Comparison of ENCODE assay signal across 8 cellular contexts in genomic region chr5:1008451-1009358, GRCh38. TPM values are rescaled to one million over a fixed set of nuclear protein-coding genes. Genes with fewer than 3 reads are reported as not detected.
A peak's percentile ranks its signal among the peaks of the same experiment; 100 is the strongest.
DNase-seq lines count a peak whose midpoint lies in the region; ATAC-seq, FAIRE-seq and TF ChIP-seq lines count a peak whose summit lies in the region.

Gene NKD2 (plus strand): TSS chr5:1008802. CDS start chr5:1009058, 256 bp downstream.

- H3K36me3 Mint-ChIP-seq in activated T-helper 17 cell treated with anti-CD3 and anti-CD28 coated beads, Interleukin-2, amount 50 U/mL, for 72 hours (ENCODE audit: low read depth), result no peaks in the 10 kb centered on the region

- H3K4me1 Mint-ChIP-seq in activated T-helper 17 cell treated with anti-CD3 and anti-CD28 coated beads, Interleukin-2, amount 50 U/mL, for 72 hours, result peaks cover 10% of the 10 kb centered on the region

- no peak for TF ChIP-seq EP300 in A549 (IDR thresholded peaks at IDR 0.05)

- WGBS in A549 (ENCODE audit: missing lambda C conversion rate), result 0% methylated on average over 3 of the region's 108 CpGs
- WGBS in heart left ventricle, 4 donors, result 0 to 10% (median 2%) methylated on average over 7 to 108 of the region's 108 CpGs

- H3K4me2 ChIP-seq in A549, result peak within 1 kb of the TSS; percentile 98

- H3K27me3 Mint-ChIP-seq in activated T-helper 17 cell treated with anti-CD3 and anti-CD28 coated beads, Interleukin-2, amount 50 U/mL, for 72 hours, result peaks cover 20% of the 10 kb centered on the region

- peak; percentile 68 for TF ChIP-seq POLR2A in A549 (IDR thresholded peaks at IDR 0.05; ENCODE audit: low read length)
- no peak for TF ChIP-seq POLR2A in GM12892 (IDR thresholded peaks at IDR 0.05; ENCODE audit: low read depth, low read length)
- TF ChIP-seq POLR2A in heart left ventricle (IDR thresholded peaks at IDR 0.05), result no peak

- H3K4me3 ChIP-seq in A549 (peak within 1 kb of the TSS; percentile 64), heart left ventricle (peak within 1 kb of the TSS; percentile 42 to 68 (median 57)), retinal pigment epithelial cell (ENCODE audit: low read length) (no peak within 1 kb of the TSS)

- H3K27ac Mint-ChIP-seq in activated T-helper 17 cell treated with anti-CD3 and anti-CD28 coated beads, Interleukin-2, amount 50 U/mL, for 72 hours, result no peak within 1 kb of the TSS

- H3K27ac ChIP-seq in A549 (peak within 1 kb of the TSS; percentile 70 to 91; a peak in 5 of 6 replicates), heart left ventricle (no peak within 1 kb of the TSS)

- peak; percentile 85 for TF ChIP-seq CTCF in A549 (IDR thresholded peaks at IDR 0.05)
- TF ChIP-seq CTCF in heart left ventricle (IDR thresholded peaks at IDR 0.05), result peak; percentile 20 to 84 (median 62)
- TF ChIP-seq CTCF in retinal pigment epithelial cell (conservative IDR thresholded peaks at IDR 0.05; ENCODE audit: low read depth, low read length), result peak; percentile 46

- H3K4me1 ChIP-seq in A549, result peaks cover 28% of the 10 kb centered on the region
- H3K4me1 ChIP-seq in heart left ventricle, result peaks cover 0 to 50% (median 24%) of the 10 kb centered on the region in 12 donors

- peak within 1 kb of the TSS; percentile 57 for H3K4me3 Mint-ChIP-seq in activated T-helper 17 cell treated with anti-CD3 and anti-CD28 coated beads, Interleukin-2, amount 50 U/mL, for 72 hours

- no peak for TF ChIP-seq RAD21 in A549 (conservative IDR thresholded peaks at IDR 0.05 in 1 of 2, IDR thresholded peaks at IDR 0.05 in 1 of 2)

- H3K27me3 ChIP-seq in heart left ventricle, result peaks cover 6 to 58% (median 11%) of the 10 kb centered on the region in 9 donors

- FAIRE-seq in A549 (lab: Jason Lieb, UNC) (no peak), GM12892 (lab: Jason Lieb, UNC) (no peak)

- H3K36me3 ChIP-seq in heart left ventricle, result no peaks in the 10 kb centered on the region

- POLR2A ChIA-PET in A549 (lab: Yijun Ruan, JAX), result no interaction called here

- H3K9me3 Mint-ChIP-seq in activated T-helper 17 cell treated with anti-CD3 and anti-CD28 coated beads, Interleukin-2, amount 50 U/mL, for 72 hours, result no peaks in the 10 kb centered on the region

- intact Hi-C loops in heart left ventricle (cut with DNase I), result loop anchor here in 6 of 10 donors (5.0 to 10.0 kb wide), 3 partner anchors 84 to 136 kb away; no protein-coding TSS in a partner anchor

- H3K9me3 ChIP-seq in A549 (no peaks in the 10 kb centered on the region), heart left ventricle (no peaks in the 10 kb centered on the region)

- DNase-seq in A549 (ENCODE audit: low read depth in 1 of 2, low spot score in 1 of 2), result peak; percentile 29 to 75
- DNase-seq in GM12892 (ENCODE audit: insufficient read length), result peak; percentile 83
- peak; percentile 44 for DNase-seq in NCI-H2171 treated with DMSO at 0.1 percent for 48 hours (lab: John Stamatoyannopoulos, UW)
- peak; percentile 15 to 75 (median 38) for DNase-seq in heart left ventricle
- no peak for DNase-seq in retinal pigment epithelial cell (ENCODE audit: low read depth)
- no peak for DNase-seq in HPDE6-E6E7 (ENCODE audit: extremely low spot score)

- ATAC-seq in A549, result peak; percentile 47 to 63
- ATAC-seq in activated T-helper 17 cell treated with anti-CD3 and anti-CD28 coated beads, Interleukin-2, amount 50 U/mL, for 72 hours (replicated peaks), result peak; percentile 31
- peak in 1 of 4 donors; percentile 43 for ATAC-seq in heart left ventricle
- no peak for ATAC-seq in GM21786 (IDR thresholded peaks at IDR 0.05; ENCODE audit: unreplicated experiment)

- CTCF ChIA-PET in A549 (lab: Yijun Ruan, JAX), result interaction anchor here (0.8 to 7.7 kb wide), 23 partner anchors 8 to 166 kb away, joined by 3 to 82 read pairs (median 5); no protein-coding TSS in a partner anchor

TF ChIP-seq in A549, 52 proteins besides CTCF, POLR2A, EP300 and RAD21:
- TF ChIP-seq, protein P1, sequence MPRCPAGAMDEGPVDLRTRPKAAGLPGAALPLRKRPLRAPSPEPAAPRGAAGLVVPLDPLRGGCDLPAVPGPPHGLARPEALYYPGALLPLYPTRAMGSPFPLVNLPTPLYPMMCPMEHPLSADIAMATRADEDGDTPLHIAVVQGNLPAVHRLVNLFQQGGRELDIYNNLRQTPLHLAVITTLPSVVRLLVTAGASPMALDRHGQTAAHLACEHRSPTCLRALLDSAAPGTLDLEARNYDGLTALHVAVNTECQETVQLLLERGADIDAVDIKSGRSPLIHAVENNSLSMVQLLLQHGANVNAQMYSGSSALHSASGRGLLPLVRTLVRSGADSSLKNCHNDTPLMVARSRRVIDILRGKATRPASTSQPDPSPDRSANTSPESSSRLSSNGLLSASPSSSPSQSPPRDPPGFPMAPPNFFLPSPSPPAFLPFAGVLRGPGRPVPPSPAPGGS (IDR thresholded peaks at IDR 0.05), result 0 out of 3 replicates have a peak, but pooled peaks have one; percentile 8
- TF ChIP-seq FOSB (CRISPR knock-in tag; IDR thresholded peaks at IDR 0.05) (no peak), NPAS2 (CRISPR knock-in tag; IDR thresholded peaks at IDR 0.05; ENCODE audit: borderline replicate concordance) (no peak), MAX (IDR thresholded peaks at IDR 0.05) (peak; percentile 42), PHF8 (IDR thresholded peaks at IDR 0.05; ENCODE audit: borderline replicate concordance, low read depth) (peak; percentile 41; the same call in 1 of the 2 replicates), SMC3 (IDR thresholded peaks at IDR 0.05) (peak; percentile 30; the same call in 1 of the 3 replicates), KDM1A (IDR thresholded peaks at IDR 0.05; ENCODE audit: low read depth) (no peak), E2F6 (IDR thresholded peaks at IDR 0.05; ENCODE audit: borderline replicate concordance, low read depth) (0 out of 2 replicates have a peak, but pooled peaks have one; percentile 33), RNF2 (IDR thresholded peaks at IDR 0.05; ENCODE audit: borderline replicate concordance, low read depth) (no peak)

RNA-seq across cellular contexts. Expression of gene NKD2, which starts in this region (rescaled TPM):
- polyA plus RNA-seq in A549 (2011; rRNA removed) (1.2 and 1.8 TPM in 2 replicates), A549 (2017; fragmentation: RNase III; extraction: RNeasy Plus Mini Kit Qiagen cat#74134 plus additional on column Dnase treatment) (4.2 to 5.3 TPM (median 4.4 TPM) in 3 replicates), heart left ventricle (1 to 10 TPM; 2.6 to 6.6 TPM)
- polyA plus RNA-seq in A549 (2012; cell fraction: cytosol; rRNA removed), result 4.3 and 5.6 TPM in 2 replicates
- polyA plus RNA-seq in A549 (2012; cell fraction: nucleus; rRNA removed), result 17.3 and 32.0 TPM in 2 replicates
- polyA minus RNA-seq in A549 (2011; rRNA and poly(A)+ RNA removed), result 2.8 and 5.3 TPM in 2 replicates
- polyA plus RNA-seq in GM12892 (2012; ENCODE audit: missing spikeins), result 0.76 TPM
- 1 to 10 TPM in 1 of 2 donors, under 1 TPM in 1; 0.37 to 1.2 TPM for total RNA-seq in activated T-helper 17 cell treated with anti-CD3 and anti-CD28 coated beads, Interleukin-2, amount 50 U/mL, for 72 hours
- 1 to 10 TPM in 6 of 9 donors, under 1 TPM in 3; 0.56 to 3.9 (median 1.6) TPM for total RNA-seq in heart left ventricle

Comparison
In these comparisons a context has a peak if more than half of its experiments do, and no peak if none do; other contexts are left out.
1. DNase-seq: peak in A549 (2 of 2), GM12892 (single experiment), NCI-H2171 treated with DMSO at 0.1 percent for 48 hours (single experiment) and heart left ventricle (5 of 5); none in retinal pigment epithelial cell (single experiment) and HPDE6-E6E7 (single experiment).
2. H3K27ac ChIP-seq: peak in A549 (2 of 2); none in heart left ventricle (0 of 12).
3. Peak in every context shown above with its lines, with median percentiles within 50 percentile points of each other: CTCF ChIP-seq.